2 cellular contexts compared by ENCODE assay signal in genomic region chr7:69625798-69626197, GRCh38.
TF ChIP-seq lines count a peak whose summit lies in the region.

No MANE protein-coding gene starts in this region.

TF ChIP-seq in GM23338, 12 proteins besides CTCF, POLR2A, EP300 and RAD21 (continued from another document):
- TF ChIP-seq, protein P1, sequence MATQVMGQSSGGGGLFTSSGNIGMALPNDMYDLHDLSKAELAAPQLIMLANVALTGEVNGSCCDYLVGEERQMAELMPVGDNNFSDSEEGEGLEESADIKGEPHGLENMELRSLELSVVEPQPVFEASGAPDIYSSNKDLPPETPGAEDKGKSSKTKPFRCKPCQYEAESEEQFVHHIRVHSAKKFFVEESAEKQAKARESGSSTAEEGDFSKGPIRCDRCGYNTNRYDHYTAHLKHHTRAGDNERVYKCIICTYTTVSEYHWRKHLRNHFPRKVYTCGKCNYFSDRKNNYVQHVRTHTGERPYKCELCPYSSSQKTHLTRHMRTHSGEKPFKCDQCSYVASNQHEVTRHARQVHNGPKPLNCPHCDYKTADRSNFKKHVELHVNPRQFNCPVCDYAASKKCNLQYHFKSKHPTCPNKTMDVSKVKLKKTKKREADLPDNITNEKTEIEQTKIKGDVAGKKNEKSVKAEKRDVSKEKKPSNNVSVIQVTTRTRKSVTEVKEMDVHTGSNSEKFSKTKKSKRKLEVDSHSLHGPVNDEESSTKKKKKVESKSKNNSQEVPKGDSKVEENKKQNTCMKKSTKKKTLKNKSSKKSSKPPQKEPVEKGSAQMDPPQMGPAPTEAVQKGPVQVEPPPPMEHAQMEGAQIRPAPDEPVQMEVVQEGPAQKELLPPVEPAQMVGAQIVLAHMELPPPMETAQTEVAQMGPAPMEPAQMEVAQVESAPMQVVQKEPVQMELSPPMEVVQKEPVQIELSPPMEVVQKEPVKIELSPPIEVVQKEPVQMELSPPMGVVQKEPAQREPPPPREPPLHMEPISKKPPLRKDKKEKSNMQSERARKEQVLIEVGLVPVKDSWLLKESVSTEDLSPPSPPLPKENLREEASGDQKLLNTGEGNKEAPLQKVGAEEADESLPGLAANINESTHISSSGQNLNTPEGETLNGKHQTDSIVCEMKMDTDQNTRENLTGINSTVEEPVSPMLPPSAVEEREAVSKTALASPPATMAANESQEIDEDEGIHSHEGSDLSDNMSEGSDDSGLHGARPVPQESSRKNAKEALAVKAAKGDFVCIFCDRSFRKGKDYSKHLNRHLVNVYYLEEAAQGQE (IDR thresholded peaks at IDR 0.05; ENCODE audit: unreplicated experiment): no peak
- TF ChIP-seq STAT1 (IDR thresholded peaks at IDR 0.05; ENCODE audit: unreplicated experiment) (no peak), EZH2 (IDR thresholded peaks at IDR 0.05; ENCODE audit: low read depth, unreplicated experiment) (no peak), ZNF114 (CRISPR knock-in tag; IDR thresholded peaks at IDR 0.05) (no peak)
- TF ChIP-seq, protein P2, sequence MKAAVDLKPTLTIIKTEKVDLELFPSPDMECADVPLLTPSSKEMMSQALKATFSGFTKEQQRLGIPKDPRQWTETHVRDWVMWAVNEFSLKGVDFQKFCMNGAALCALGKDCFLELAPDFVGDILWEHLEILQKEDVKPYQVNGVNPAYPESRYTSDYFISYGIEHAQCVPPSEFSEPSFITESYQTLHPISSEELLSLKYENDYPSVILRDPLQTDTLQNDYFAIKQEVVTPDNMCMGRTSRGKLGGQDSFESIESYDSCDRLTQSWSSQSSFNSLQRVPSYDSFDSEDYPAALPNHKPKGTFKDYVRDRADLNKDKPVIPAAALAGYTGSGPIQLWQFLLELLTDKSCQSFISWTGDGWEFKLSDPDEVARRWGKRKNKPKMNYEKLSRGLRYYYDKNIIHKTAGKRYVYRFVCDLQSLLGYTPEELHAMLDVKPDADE (IDR thresholded peaks at IDR 0.05): no peak
- TF ChIP-seq, protein P3, sequence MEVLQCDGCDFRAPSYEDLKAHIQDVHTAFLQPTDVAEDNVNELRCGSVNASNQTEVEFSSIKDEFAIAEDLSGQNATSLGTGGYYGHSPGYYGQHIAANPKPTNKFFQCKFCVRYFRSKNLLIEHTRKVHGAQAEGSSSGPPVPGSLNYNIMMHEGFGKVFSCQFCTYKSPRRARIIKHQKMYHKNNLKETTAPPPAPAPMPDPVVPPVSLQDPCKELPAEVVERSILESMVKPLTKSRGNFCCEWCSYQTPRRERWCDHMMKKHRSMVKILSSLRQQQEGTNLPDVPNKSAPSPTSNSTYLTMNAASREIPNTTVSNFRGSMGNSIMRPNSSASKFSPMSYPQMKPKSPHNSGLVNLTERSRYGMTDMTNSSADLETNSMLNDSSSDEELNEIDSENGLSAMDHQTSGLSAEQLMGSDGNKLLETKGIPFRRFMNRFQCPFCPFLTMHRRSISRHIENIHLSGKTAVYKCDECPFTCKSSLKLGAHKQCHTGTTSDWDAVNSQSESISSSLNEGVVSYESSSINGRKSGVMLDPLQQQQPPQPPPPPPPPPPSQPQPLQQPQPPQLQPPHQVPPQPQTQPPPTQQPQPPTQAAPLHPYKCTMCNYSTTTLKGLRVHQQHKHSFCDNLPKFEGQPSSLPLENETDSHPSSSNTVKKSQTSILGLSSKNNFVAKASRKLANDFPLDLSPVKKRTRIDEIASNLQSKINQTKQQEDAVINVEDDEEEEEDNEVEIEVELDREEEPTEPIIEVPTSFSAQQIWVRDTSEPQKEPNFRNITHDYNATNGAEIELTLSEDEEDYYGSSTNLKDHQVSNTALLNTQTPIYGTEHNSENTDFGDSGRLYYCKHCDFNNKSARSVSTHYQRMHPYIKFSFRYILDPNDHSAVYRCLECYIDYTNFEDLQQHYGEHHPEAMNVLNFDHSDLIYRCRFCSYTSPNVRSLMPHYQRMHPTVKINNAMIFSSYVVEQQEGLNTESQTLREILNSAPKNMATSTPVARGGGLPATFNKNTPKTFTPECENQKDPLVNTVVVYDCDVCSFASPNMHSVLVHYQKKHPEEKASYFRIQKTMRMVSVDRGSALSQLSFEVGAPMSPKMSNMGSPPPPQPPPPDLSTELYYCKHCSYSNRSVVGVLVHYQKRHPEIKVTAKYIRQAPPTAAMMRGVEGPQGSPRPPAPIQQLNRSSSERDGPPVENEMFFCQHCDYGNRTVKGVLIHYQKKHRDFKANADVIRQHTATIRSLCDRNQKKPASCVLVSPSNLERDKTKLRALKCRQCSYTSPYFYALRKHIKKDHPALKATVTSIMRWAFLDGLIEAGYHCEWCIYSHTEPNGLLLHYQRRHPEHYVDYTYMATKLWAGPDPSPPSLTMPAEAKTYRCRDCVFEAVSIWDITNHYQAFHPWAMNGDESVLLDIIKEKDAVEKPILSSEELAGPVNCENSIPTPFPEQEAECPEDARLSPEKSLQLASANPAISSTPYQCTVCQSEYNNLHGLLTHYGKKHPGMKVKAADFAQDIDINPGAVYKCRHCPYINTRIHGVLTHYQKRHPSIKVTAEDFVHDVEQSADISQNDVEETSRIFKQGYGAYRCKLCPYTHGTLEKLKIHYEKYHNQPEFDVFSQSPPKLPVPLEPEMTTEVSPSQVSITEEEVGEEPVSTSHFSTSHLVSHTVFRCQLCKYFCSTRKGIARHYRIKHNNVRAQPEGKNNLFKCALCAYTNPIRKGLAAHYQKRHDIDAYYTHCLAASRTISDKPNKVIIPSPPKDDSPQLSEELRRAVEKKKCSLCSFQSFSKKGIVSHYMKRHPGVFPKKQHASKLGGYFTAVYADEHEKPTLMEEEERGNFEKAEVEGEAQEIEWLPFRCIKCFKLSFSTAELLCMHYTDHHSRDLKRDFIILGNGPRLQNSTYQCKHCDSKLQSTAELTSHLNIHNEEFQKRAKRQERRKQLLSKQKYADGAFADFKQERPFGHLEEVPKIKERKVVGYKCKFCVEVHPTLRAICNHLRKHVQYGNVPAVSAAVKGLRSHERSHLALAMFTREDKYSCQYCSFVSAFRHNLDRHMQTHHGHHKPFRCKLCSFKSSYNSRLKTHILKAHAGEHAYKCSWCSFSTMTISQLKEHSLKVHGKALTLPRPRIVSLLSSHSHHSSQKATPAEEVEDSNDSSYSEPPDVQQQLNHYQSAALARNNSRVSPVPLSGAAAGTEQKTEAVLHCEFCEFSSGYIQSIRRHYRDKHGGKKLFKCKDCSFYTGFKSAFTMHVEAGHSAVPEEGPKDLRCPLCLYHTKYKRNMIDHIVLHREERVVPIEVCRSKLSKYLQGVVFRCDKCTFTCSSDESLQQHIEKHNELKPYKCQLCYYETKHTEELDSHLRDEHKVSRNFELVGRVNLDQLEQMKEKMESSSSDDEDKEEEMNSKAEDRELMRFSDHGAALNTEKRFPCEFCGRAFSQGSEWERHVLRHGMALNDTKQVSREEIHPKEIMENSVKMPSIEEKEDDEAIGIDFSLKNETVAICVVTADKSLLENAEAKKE (CRISPR knock-in tag; IDR thresholded peaks at IDR 0.05): no peak

TF ChIP-seq in HEK293, 187 proteins besides CTCF, POLR2A, EP300 and RAD21 (continued from another document):
- TF ChIP-seq, protein P4, sequence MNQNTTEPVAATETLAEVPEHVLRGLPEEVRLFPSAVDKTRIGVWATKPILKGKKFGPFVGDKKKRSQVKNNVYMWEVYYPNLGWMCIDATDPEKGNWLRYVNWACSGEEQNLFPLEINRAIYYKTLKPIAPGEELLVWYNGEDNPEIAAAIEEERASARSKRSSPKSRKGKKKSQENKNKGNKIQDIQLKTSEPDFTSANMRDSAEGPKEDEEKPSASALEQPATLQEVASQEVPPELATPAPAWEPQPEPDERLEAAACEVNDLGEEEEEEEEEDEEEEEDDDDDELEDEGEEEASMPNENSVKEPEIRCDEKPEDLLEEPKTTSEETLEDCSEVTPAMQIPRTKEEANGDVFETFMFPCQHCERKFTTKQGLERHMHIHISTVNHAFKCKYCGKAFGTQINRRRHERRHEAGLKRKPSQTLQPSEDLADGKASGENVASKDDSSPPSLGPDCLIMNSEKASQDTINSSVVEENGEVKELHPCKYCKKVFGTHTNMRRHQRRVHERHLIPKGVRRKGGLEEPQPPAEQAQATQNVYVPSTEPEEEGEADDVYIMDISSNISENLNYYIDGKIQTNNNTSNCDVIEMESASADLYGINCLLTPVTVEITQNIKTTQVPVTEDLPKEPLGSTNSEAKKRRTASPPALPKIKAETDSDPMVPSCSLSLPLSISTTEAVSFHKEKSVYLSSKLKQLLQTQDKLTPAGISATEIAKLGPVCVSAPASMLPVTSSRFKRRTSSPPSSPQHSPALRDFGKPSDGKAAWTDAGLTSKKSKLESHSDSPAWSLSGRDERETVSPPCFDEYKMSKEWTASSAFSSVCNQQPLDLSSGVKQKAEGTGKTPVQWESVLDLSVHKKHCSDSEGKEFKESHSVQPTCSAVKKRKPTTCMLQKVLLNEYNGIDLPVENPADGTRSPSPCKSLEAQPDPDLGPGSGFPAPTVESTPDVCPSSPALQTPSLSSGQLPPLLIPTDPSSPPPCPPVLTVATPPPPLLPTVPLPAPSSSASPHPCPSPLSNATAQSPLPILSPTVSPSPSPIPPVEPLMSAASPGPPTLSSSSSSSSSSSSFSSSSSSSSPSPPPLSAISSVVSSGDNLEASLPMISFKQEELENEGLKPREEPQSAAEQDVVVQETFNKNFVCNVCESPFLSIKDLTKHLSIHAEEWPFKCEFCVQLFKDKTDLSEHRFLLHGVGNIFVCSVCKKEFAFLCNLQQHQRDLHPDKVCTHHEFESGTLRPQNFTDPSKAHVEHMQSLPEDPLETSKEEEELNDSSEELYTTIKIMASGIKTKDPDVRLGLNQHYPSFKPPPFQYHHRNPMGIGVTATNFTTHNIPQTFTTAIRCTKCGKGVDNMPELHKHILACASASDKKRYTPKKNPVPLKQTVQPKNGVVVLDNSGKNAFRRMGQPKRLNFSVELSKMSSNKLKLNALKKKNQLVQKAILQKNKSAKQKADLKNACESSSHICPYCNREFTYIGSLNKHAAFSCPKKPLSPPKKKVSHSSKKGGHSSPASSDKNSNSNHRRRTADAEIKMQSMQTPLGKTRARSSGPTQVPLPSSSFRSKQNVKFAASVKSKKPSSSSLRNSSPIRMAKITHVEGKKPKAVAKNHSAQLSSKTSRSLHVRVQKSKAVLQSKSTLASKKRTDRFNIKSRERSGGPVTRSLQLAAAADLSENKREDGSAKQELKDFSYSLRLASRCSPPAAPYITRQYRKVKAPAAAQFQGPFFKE (tag by site-specific recombination; IDR thresholded peaks at IDR 0.05; ENCODE audit: borderline replicate concordance): no peak
- TF ChIP-seq FEZF1 (tag by site-specific recombination; IDR thresholded peaks at IDR 0.05) (peak; percentile 5; the same call in 1 of the 2 replicates), KLF8 (tag by site-specific recombination; IDR thresholded peaks at IDR 0.05) (no peak), ZNF664 (tag by site-specific recombination; IDR thresholded peaks at IDR 0.05) (no peak), ZNF174 (tag by site-specific recombination; IDR thresholded peaks at IDR 0.05) (no peak), ZNF18 (tag by site-specific recombination; IDR thresholded peaks at IDR 0.05) (peak; percentile 54), ZNF555 (tag by site-specific recombination; conservative IDR thresholded peaks at IDR 0.05) (no peak)
- TF ChIP-seq, protein P5, sequence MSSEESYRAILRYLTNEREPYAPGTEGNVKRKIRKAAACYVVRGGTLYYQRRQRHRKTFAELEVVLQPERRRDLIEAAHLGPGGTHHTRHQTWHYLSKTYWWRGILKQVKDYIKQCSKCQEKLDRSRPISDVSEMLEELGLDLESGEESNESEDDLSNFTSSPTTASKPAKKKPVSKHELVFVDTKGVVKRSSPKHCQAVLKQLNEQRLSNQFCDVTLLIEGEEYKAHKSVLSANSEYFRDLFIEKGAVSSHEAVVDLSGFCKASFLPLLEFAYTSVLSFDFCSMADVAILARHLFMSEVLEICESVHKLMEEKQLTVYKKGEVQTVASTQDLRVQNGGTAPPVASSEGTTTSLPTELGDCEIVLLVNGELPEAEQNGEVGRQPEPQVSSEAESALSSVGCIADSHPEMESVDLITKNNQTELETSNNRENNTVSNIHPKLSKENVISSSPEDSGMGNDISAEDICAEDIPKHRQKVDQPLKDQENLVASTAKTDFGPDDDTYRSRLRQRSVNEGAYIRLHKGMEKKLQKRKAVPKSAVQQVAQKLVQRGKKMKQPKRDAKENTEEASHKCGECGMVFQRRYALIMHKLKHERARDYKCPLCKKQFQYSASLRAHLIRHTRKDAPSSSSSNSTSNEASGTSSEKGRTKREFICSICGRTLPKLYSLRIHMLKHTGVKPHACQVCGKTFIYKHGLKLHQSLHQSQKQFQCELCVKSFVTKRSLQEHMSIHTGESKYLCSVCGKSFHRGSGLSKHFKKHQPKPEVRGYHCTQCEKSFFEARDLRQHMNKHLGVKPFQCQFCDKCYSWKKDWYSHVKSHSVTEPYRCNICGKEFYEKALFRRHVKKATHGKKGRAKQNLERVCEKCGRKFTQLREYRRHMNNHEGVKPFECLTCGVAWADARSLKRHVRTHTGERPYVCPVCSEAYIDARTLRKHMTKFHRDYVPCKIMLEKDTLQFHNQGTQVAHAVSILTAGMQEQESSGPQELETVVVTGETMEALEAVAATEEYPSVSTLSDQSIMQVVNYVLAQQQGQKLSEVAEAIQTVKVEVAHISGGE (tag by site-specific recombination; conservative IDR thresholded peaks at IDR 0.05; ENCODE audit: low read depth): no peak
